Comparison of ENCODE assay signal across 8 cellular contexts in genomic region chr17:60390223-60390622, GRCh38. TPM values are rescaled to one million over a fixed set of nuclear protein-coding genes. Genes with fewer than 3 reads are reported as not detected.
A peak's percentile ranks its signal among the peaks of the same experiment; 100 is the strongest.
DNase-seq lines count a peak whose midpoint lies in the region; ATAC-seq, FAIRE-seq and TF ChIP-seq lines count a peak whose summit lies in the region.

No MANE protein-coding gene starts in this region.

- H3K36me3 ChIP-seq in adrenal gland (replicated peaks in 1 of 2) (no peaks in the 10 kb centered on the region), left lung (no peaks in the 10 kb centered on the region)

- peak; percentile 60 for DNase-seq in AG09309 (ENCODE audit: low read depth)
- DNase-seq in HT1080 (ENCODE audit: low read depth) = peak; percentile 42
- DNase-seq in adrenal gland = peak in 6 of 7 donors; percentile 31 to 73 (median 51)
- no peak for DNase-seq in left lung
- DNase-seq in frontal cortex (ENCODE audit: low spot score in 2 of 2) = no peak
- DNase-seq in GM19238 (ENCODE audit: insufficient read length, low spot score) = no peak
- no peak for DNase-seq in NCI-H510A (lab: John Stamatoyannopoulos, UW)

- no peak for FAIRE-seq in frontal cortex (lab: Jason Lieb, UNC)

- 8 to 17% (median 12%) methylated on average over 1 of the region's 1 CpG for WGBS in adrenal gland, 4 donors

- H3K4me1 ChIP-seq in adrenal gland (replicated peaks in 1 of 2) (peaks cover 0 to 48% of the 10 kb centered on the region in 2 donors), left lung (peaks cover 18 to 82% of the 10 kb centered on the region in 2 donors)

- H3K4me3 ChIP-seq in AG09309 (ENCODE audit: control insufficient read depth, low read depth, low read length) (peak overlapping the region; percentile 94), adrenal gland (peak overlapping the region in 2 of 4 donors; percentile 77 to 86), left lung (peak overlapping the region; percentile 77 to 91)

- H3K27me3 ChIP-seq in adrenal gland (no peaks in the 10 kb centered on the region), left lung (no peaks in the 10 kb centered on the region)

- TF ChIP-seq POLR2A in adrenal gland (IDR thresholded peaks at IDR 0.05) = no peak

- H3K27ac ChIP-seq in adrenal gland (peak overlapping the region; percentile 81 to 97 (median 93)), left lung (peak overlapping the region; percentile 97 to 98)

- no peak for ATAC-seq in left lung
- ATAC-seq in GM18870 (IDR thresholded peaks at IDR 0.05; ENCODE audit: unreplicated experiment) = no peak

- H3K9me3 ChIP-seq in adrenal gland (replicated peaks in 1 of 3) = no peaks in the 10 kb centered on the region
- no peaks in the 10 kb centered on the region for H3K9me3 ChIP-seq in left lung

- intact Hi-C loops in adrenal gland (cut with DNase I) (loop anchor here in 1 of 2 donors (5.0 to 10.0 kb wide), 2 partner anchors 33 to 155 kb away; no protein-coding TSS in a partner anchor), left lung (cut with DNase I) (no loop called here)

- TF ChIP-seq CTCF in AG09309 (IDR thresholded peaks at IDR 0.05; ENCODE audit: control insufficient read depth, insufficient read depth, low read depth, low read length, missing control alignments) (no peak), adrenal gland (IDR thresholded peaks at IDR 0.05) (peak in 1 of 6 experiments; percentile 9), left lung (IDR thresholded peaks at IDR 0.05) (no peak)

RNA-seq across cellular contexts. Expression of gene USP32, which starts 1.7 kb away (rescaled TPM):
- total RNA-seq in HT1080 (2014; rRNA removed; shearing (Covaris generic)) = 31.7 and 34.4 TPM in 2 replicates
- polyA plus RNA-seq in HT1080 (2015; cell fraction: cytosol; rRNA removed) = 19.8 and 26.1 TPM in 2 replicates
- 20.5 and 23.5 TPM in 2 replicates for polyA plus RNA-seq in HT1080 (2015; cell fraction: nucleus; rRNA removed)
- total RNA-seq in adrenal gland (10 to 100 TPM; 36.2 to 99.3 (median 54.5) TPM), left lung (10 to 100 TPM; 52.7 to 73.2 TPM), frontal cortex (91.7 TPM)
- 10 to 100 TPM; 22.0 to 57.8 (median 22.7) TPM for polyA plus RNA-seq in adrenal gland

RNA-seq across cellular contexts. Expression of gene CHCT1, which starts 32.1 kb away (rescaled TPM):
- not detected in 2 replicates for total RNA-seq in HT1080 (2014; rRNA removed; shearing (Covaris generic))
- not detected in 2 replicates for polyA plus RNA-seq in HT1080 (2015; cell fraction: cytosol; rRNA removed)
- polyA plus RNA-seq in HT1080 (2015; cell fraction: nucleus; rRNA removed) = not detected in 2 replicates
- total RNA-seq in adrenal gland = under 1 TPM in 1 of 8 donors, not detected in 7; 0.41 TPM
- polyA plus RNA-seq in adrenal gland = under 1 TPM in 1 of 3 donors, not detected in 2; 0.37 TPM
- total RNA-seq in left lung = not detected
- total RNA-seq in frontal cortex = not detected

Comparison
In these comparisons a context has a peak if more than half of its experiments do, and no peak if none do; other contexts are left out.
1. DNase-seq: peak in AG09309 (single experiment), HT1080 (single experiment) and adrenal gland (6 of 7); none in left lung (0 of 2), frontal cortex (0 of 2), GM19238 (single experiment) and NCI-H510A (single experiment).